1 cellular context compared by ENCODE assay signal in the genomic region with DNA sequence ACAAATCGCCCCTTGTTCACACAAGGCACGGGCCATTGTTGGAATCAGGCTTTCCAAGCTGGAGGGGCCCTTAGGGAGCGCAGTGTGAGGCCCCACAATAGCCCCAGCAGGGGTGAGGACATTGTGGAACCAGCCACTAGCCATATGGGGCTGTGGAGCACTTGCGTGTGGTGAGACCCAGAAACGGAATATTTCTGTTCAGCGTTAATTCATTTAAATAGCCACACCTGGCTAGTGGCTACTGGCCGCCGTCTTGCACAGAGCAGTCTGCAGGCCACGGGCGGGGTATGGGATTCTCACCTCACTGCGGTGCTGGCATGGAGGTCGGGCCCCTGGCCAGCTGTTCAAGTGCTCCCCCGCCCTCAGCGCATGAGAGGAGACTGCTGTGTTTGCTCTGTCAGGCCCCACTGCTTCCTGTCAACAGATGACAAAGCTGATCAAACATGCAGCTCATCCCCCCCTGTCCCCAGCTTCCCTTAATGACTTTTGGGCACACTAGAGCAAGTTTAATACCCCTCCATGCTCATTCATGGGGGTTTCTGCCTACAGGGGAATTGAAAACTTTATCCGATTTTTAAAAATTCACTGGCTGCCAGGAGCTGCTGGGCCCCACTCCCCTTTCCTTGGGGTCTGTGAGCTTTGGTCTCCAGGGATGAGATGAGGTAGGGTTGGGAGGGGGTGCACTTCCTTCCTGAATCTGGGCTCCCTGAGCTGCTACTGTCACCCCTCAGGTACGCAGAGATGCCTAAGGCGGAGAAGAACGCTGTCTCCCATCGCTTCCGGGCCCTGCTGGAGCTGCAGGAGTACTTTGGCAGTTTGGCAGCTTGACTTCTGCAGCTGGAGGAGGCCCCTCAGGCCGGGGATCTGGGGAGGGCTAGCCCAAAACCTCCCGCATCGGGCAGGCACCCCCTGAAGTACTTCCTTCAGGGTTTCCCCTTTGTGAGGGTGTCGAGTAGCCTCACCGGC.
A peak's percentile ranks its signal among the peaks of the same experiment; 100 is the strongest.
TF ChIP-seq lines count a peak whose summit lies in the region.

No MANE protein-coding gene starts in this region.

TF ChIP-seq in HepG2, 621 proteins besides CTCF, POLR2A, EP300 and RAD21 (continued from another document and continues in another):
- TF ChIP-seq, protein P1, sequence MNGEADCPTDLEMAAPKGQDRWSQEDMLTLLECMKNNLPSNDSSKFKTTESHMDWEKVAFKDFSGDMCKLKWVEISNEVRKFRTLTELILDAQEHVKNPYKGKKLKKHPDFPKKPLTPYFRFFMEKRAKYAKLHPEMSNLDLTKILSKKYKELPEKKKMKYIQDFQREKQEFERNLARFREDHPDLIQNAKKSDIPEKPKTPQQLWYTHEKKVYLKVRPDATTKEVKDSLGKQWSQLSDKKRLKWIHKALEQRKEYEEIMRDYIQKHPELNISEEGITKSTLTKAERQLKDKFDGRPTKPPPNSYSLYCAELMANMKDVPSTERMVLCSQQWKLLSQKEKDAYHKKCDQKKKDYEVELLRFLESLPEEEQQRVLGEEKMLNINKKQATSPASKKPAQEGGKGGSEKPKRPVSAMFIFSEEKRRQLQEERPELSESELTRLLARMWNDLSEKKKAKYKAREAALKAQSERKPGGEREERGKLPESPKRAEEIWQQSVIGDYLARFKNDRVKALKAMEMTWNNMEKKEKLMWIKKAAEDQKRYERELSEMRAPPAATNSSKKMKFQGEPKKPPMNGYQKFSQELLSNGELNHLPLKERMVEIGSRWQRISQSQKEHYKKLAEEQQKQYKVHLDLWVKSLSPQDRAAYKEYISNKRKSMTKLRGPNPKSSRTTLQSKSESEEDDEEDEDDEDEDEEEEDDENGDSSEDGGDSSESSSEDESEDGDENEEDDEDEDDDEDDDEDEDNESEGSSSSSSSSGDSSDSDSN (CRISPR knock-in tag; IDR thresholded peaks at IDR 0.05): peak; percentile 82
- TF ChIP-seq PHF21A (CRISPR knock-in tag; IDR thresholded peaks at IDR 0.05) (peak; percentile 98), SMYD3 (CRISPR knock-in tag; IDR thresholded peaks at IDR 0.05) (peak; percentile 91; the same call in 1 of the 2 replicates), ZIK1 (CRISPR knock-in tag; IDR thresholded peaks at IDR 0.05; ENCODE audit: borderline replicate concordance, low read depth) (peak; percentile 73; the same call in 1 of the 2 replicates), RXRA (CRISPR knock-in tag; IDR thresholded peaks at IDR 0.05) (peak; percentile 94; the same call in 1 of the 2 replicates), ZSCAN31 (CRISPR knock-in tag; IDR thresholded peaks at IDR 0.05; ENCODE audit: low read depth) (peak; percentile 96), BORCS8-MEF2B (CRISPR knock-in tag; IDR thresholded peaks at IDR 0.05) (no peak), CEBPB (IDR thresholded peaks at IDR 0.05; ENCODE audit: borderline replicate concordance, low read depth, low read length) (no peak), ZNF354B (CRISPR knock-in tag; IDR thresholded peaks at IDR 0.05) (no peak), ESRRA (CRISPR knock-in tag; IDR thresholded peaks at IDR 0.05; ENCODE audit: low read depth) (peak; percentile 91), ZNF883 (CRISPR knock-in tag; IDR thresholded peaks at IDR 0.05; ENCODE audit: not compliant biosample characterization) (peak; percentile 83), TCF7L2 (IDR thresholded peaks at IDR 0.05; ENCODE audit: low read depth, low read length) (no peak), NR3C1 (CRISPR knock-in tag; IDR thresholded peaks at IDR 0.05) (no peak), TCF7 (IDR thresholded peaks at IDR 0.05; ENCODE audit: low read depth) (peak; percentile 86), ZSCAN29 (CRISPR knock-in tag; conservative IDR thresholded peaks at IDR 0.05) (peak; percentile 96), ZNF737 (CRISPR knock-in tag; IDR thresholded peaks at IDR 0.05; ENCODE audit: borderline replicate concordance) (no peak), SIX1 (CRISPR knock-in tag; IDR thresholded peaks at IDR 0.05; ENCODE audit: borderline replicate concordance) (peak; percentile 77; the same call in 1 of the 2 replicates), RBM39 (IDR thresholded peaks at IDR 0.05; ENCODE audit: low read depth, low read length, poor library complexity, severe bottlenecking) (peak; percentile 60), GFI1 (CRISPR knock-in tag; IDR thresholded peaks at IDR 0.05; ENCODE audit: borderline replicate concordance) (peak; percentile 86; the same call in 1 of the 2 replicates), ZNF224 (CRISPR knock-in tag; IDR thresholded peaks at IDR 0.05) (peak; percentile 79), NFKB2 (CRISPR knock-in tag; IDR thresholded peaks at IDR 0.05; ENCODE audit: borderline replicate concordance) (peak; percentile 87), CBFB (CRISPR knock-in tag; IDR thresholded peaks at IDR 0.05) (peak; percentile 88; the same call in 1 of the 2 replicates), ZNF143 (CRISPR knock-in tag; IDR thresholded peaks at IDR 0.05) (no peak), MIER2 (CRISPR knock-in tag; IDR thresholded peaks at IDR 0.05) (peak; percentile 66), ZNF326 (CRISPR knock-in tag; IDR thresholded peaks at IDR 0.05; ENCODE audit: borderline replicate concordance) (no peak), ZNF792 (CRISPR knock-in tag; IDR thresholded peaks at IDR 0.05) (peak; percentile 97; the same call in 1 of the 2 replicates), RARA (CRISPR knock-in tag; IDR thresholded peaks at IDR 0.05) (peak; percentile 94), ZNF263 (CRISPR knock-in tag; IDR thresholded peaks at IDR 0.05) (peak; percentile 94), SIX4 (CRISPR knock-in tag; IDR thresholded peaks at IDR 0.05) (peak; percentile 91), ZNF331 (CRISPR knock-in tag; IDR thresholded peaks at IDR 0.05) (peak; percentile 98), NBN (conservative IDR thresholded peaks at IDR 0.05) (no peak), ZNF713 (CRISPR knock-in tag; IDR thresholded peaks at IDR 0.05) (no peak), FOXK2 (IDR thresholded peaks at IDR 0.05) (no peak)
- TF ChIP-seq, protein P2, sequence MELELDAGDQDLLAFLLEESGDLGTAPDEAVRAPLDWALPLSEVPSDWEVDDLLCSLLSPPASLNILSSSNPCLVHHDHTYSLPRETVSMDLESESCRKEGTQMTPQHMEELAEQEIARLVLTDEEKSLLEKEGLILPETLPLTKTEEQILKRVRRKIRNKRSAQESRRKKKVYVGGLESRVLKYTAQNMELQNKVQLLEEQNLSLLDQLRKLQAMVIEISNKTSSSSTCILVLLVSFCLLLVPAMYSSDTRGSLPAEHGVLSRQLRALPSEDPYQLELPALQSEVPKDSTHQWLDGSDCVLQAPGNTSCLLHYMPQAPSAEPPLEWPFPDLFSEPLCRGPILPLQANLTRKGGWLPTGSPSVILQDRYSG (CRISPR knock-in tag; IDR thresholded peaks at IDR 0.05): 0 out of 2 replicates have a peak, but pooled peaks have one; percentile 74
- TF ChIP-seq, protein P3, sequence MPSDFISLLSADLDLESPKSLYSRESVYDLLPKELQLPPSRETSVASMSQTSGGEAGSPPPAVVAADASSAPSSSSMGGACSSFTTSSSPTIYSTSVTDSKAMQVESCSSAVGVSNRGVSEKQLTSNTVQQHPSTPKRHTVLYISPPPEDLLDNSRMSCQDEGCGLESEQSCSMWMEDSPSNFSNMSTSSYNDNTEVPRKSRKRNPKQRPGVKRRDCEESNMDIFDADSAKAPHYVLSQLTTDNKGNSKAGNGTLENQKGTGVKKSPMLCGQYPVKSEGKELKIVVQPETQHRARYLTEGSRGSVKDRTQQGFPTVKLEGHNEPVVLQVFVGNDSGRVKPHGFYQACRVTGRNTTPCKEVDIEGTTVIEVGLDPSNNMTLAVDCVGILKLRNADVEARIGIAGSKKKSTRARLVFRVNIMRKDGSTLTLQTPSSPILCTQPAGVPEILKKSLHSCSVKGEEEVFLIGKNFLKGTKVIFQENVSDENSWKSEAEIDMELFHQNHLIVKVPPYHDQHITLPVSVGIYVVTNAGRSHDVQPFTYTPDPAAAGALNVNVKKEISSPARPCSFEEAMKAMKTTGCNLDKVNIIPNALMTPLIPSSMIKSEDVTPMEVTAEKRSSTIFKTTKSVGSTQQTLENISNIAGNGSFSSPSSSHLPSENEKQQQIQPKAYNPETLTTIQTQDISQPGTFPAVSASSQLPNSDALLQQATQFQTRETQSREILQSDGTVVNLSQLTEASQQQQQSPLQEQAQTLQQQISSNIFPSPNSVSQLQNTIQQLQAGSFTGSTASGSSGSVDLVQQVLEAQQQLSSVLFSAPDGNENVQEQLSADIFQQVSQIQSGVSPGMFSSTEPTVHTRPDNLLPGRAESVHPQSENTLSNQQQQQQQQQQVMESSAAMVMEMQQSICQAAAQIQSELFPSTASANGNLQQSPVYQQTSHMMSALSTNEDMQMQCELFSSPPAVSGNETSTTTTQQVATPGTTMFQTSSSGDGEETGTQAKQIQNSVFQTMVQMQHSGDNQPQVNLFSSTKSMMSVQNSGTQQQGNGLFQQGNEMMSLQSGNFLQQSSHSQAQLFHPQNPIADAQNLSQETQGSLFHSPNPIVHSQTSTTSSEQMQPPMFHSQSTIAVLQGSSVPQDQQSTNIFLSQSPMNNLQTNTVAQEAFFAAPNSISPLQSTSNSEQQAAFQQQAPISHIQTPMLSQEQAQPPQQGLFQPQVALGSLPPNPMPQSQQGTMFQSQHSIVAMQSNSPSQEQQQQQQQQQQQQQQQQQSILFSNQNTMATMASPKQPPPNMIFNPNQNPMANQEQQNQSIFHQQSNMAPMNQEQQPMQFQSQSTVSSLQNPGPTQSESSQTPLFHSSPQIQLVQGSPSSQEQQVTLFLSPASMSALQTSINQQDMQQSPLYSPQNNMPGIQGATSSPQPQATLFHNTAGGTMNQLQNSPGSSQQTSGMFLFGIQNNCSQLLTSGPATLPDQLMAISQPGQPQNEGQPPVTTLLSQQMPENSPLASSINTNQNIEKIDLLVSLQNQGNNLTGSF (CRISPR knock-in tag; IDR thresholded peaks at IDR 0.05): no peak
- TF ChIP-seq, protein P4, sequence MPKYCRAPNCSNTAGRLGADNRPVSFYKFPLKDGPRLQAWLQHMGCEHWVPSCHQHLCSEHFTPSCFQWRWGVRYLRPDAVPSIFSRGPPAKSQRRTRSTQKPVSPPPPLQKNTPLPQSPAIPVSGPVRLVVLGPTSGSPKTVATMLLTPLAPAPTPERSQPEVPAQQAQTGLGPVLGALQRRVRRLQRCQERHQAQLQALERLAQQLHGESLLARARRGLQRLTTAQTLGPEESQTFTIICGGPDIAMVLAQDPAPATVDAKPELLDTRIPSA (CRISPR knock-in tag; IDR thresholded peaks at IDR 0.05; ENCODE audit: borderline replicate concordance): no peak
- TF ChIP-seq, protein P5, sequence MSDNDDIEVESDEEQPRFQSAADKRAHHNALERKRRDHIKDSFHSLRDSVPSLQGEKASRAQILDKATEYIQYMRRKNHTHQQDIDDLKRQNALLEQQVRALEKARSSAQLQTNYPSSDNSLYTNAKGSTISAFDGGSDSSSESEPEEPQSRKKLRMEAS (IDR thresholded peaks at IDR 0.05): peak; percentile 95
- TF ChIP-seq, protein P6, sequence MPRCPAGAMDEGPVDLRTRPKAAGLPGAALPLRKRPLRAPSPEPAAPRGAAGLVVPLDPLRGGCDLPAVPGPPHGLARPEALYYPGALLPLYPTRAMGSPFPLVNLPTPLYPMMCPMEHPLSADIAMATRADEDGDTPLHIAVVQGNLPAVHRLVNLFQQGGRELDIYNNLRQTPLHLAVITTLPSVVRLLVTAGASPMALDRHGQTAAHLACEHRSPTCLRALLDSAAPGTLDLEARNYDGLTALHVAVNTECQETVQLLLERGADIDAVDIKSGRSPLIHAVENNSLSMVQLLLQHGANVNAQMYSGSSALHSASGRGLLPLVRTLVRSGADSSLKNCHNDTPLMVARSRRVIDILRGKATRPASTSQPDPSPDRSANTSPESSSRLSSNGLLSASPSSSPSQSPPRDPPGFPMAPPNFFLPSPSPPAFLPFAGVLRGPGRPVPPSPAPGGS (CRISPR knock-in tag; IDR thresholded peaks at IDR 0.05): peak; percentile 97
- TF ChIP-seq, protein P7, sequence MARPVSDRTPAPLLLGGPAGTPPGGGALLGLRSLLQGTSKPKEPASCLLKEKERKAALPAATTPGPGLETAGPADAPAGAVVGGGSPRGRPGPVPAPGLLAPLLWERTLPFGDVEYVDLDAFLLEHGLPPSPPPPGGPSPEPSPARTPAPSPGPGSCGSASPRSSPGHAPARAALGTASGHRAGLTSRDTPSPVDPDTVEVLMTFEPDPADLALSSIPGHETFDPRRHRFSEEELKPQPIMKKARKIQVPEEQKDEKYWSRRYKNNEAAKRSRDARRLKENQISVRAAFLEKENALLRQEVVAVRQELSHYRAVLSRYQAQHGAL (CRISPR knock-in tag; IDR thresholded peaks at IDR 0.05; ENCODE audit: not compliant biosample characterization): no peak
- TF ChIP-seq, protein P8, sequence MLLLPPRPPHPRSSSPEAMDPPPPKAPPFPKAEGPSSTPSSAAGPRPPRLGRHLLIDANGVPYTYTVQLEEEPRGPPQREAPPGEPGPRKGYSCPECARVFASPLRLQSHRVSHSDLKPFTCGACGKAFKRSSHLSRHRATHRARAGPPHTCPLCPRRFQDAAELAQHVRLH (CRISPR knock-in tag; IDR thresholded peaks at IDR 0.05; ENCODE audit: borderline replicate concordance, low read depth): peak; percentile 99
- TF ChIP-seq, protein P9, sequence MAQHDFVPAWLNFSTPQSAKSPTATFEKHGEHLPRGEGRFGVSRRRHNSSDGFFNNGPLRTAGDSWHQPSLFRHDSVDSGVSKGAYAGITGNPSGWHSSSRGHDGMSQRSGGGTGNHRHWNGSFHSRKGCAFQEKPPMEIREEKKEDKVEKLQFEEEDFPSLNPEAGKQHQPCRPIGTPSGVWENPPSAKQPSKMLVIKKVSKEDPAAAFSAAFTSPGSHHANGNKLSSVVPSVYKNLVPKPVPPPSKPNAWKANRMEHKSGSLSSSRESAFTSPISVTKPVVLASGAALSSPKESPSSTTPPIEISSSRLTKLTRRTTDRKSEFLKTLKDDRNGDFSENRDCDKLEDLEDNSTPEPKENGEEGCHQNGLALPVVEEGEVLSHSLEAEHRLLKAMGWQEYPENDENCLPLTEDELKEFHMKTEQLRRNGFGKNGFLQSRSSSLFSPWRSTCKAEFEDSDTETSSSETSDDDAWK (CRISPR knock-in tag; IDR thresholded peaks at IDR 0.05): no peak
- TF ChIP-seq, protein P10, sequence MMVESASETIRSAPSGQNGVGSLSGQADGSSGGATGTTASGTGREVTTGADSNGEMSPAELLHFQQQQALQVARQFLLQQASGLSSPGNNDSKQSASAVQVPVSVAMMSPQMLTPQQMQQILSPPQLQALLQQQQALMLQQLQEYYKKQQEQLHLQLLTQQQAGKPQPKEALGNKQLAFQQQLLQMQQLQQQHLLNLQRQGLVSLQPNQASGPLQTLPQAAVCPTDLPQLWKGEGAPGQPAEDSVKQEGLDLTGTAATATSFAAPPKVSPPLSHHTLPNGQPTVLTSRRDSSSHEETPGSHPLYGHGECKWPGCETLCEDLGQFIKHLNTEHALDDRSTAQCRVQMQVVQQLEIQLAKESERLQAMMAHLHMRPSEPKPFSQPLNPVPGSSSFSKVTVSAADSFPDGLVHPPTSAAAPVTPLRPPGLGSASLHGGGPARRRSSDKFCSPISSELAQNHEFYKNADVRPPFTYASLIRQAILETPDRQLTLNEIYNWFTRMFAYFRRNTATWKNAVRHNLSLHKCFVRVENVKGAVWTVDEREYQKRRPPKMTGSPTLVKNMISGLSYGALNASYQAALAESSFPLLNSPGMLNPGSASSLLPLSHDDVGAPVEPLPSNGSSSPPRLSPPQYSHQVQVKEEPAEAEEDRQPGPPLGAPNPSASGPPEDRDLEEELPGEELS (CRISPR knock-in tag; IDR thresholded peaks at IDR 0.05): peak; percentile 100
